ENCODE assay signal across 8 cellular contexts in genomic region chr9:96383165-96383939, GRCh38. TPM values are rescaled to one million over a fixed set of nuclear protein-coding genes. Genes with fewer than 3 reads are reported as not detected.
DNase-seq lines count a peak whose midpoint lies in the region; ATAC-seq and TF ChIP-seq lines count a peak whose summit lies in the region.

SLC35D2 (minus strand) TSS chr9:96383711; CDS start chr9:96383634, 77 bp downstream.

- H3K18ac ChIP-seq in IMR-90 (ENCODE audit: low read depth, low read length) = peak within 1 kb of the TSS; percentile 84

- H4K20me1 ChIP-seq in IMR-90 (ENCODE audit: insufficient read depth, low read length) = peaks cover 11% of the 10 kb centered on the region

- no peaks in the 10 kb centered on the region for H3K9me3 ChIP-seq in IMR-90 (ENCODE audit: control insufficient read depth, insufficient read depth, low read length)

- TF ChIP-seq CTCF in IMR-90 (conservative IDR thresholded peaks at IDR 0.05; ENCODE audit: low read depth, low read length) = no peak

- no peak within 1 kb of the TSS; the same call in 2 of the 3 replicates for H2BK15ac ChIP-seq in IMR-90 (ENCODE audit: low read depth, low read length)

- peak within 1 kb of the TSS; percentile 54 for H4K91ac ChIP-seq in IMR-90 (ENCODE audit: insufficient read depth, low read depth, low read length)

- peak within 1 kb of the TSS; percentile 62 to 68 for H4K8ac ChIP-seq in IMR-90 (ENCODE audit: low read depth in 2 of 2, low read length in 2 of 2)

- dilution Hi-C loops in IMR-90 (cut with HindIII; ENCODE audit: low sequenced_read_pairs, unreplicated experiment) = no loop called here

- H3K9ac ChIP-seq in IMR-90 (ENCODE audit: low read depth, low read length) = peak within 1 kb of the TSS; percentile 88

- H3K23ac ChIP-seq in IMR-90 (ENCODE audit: low read depth, low read length) = peak within 1 kb of the TSS; percentile 89

- H3K14ac ChIP-seq in IMR-90 (replicated peaks; ENCODE audit: low read depth, low read length) = peak within 1 kb of the TSS; percentile 94

- peaks cover 7% of the 10 kb centered on the region for H3K4me1 ChIP-seq in IMR-90 (ENCODE audit: control insufficient read depth, insufficient read depth, low read length)

- intact Hi-C loops in IMR-90 (cut with micrococcal nuclease) = loop anchor here (5.0 kb wide), 1 partner anchor 34 kb away; the partner anchor contains the start of gene ZNF367

- H3K56ac ChIP-seq in IMR-90 (ENCODE audit: extremely low read depth, insufficient read depth, low read length) = peak within 1 kb of the TSS; percentile 76

- 1% methylated on average over 33 of the region's 73 CpGs; no CpG with 5 or more reads in 1 of the 2 experiments for WGBS in IMR-90 (ENCODE audit: extremely low coverage in 2 of 2, insufficient read length in 1 of 2), 2 experiments

- peak within 1 kb of the TSS; percentile 80 for H3K4ac ChIP-seq in IMR-90 (ENCODE audit: low read depth, low read length)

- ATAC-seq in IMR-90 (ENCODE audit: low read depth) = peak; percentile 95

- peak within 1 kb of the TSS; percentile 88 for H4K5ac ChIP-seq in IMR-90 (ENCODE audit: low read depth, low read length)

- in situ Hi-C loops in IMR-90 (cut with MboI; ENCODE audit: low sequenced_read_pairs) = no loop called here

- POLR2A ChIA-PET in IMR-90 (lab: Charles Lee; ENCODE audit: unreplicated experiment) = no interaction called here

- H2AK9ac ChIP-seq in IMR-90 (replicated peaks; ENCODE audit: low read depth, low read length, poor library complexity) = peak within 1 kb of the TSS; percentile 81

- CTCF ChIA-PET in IMR-90 (lab: Yijun Ruan, JAX) = interaction anchor here (1.2 kb wide), 1 partner anchor 15 kb away, joined by 4 read pairs; no protein-coding TSS in a partner anchor

- H3K27ac ChIP-seq in IMR-90 (ENCODE audit: insufficient read depth, low read length) = peak within 1 kb of the TSS; percentile 46; the same call in 1 of the 2 replicates

- DNase-seq in DMS79 treated with DMSO at 0.1 percent for 48 hours (lab: John Stamatoyannopoulos, UW) = peak; percentile 1
- no peak for DNase-seq in DMS79 (lab: John Stamatoyannopoulos, UW)
- peak; percentile 32 for DNase-seq in IMR-90
- DNase-seq in activated gamma-delta T cell (lab: John Stamatoyannopoulos, UW) = peak; percentile 17
- peak; percentile 18 for DNase-seq in fibroblast of the conjunctiva (ENCODE audit: low read depth)
- DNase-seq in myocyte (ENCODE audit: low read depth) = peak; percentile 78
- peak; percentile 60 for DNase-seq in ureter (ENCODE audit: low spot score)
- DNase-seq in amniotic stem cell (lab: John Stamatoyannopoulos, UW) = no peak

- peak within 1 kb of the TSS; percentile 90 for H2AFZ ChIP-seq in IMR-90 (replicated peaks; ENCODE audit: low read length, poor library complexity)

- TF ChIP-seq RAD21 in IMR-90 (IDR thresholded peaks at IDR 0.05; ENCODE audit: low read length) = no peak

- peaks cover 6% of the 10 kb centered on the region; the same call in 1 of the 2 replicates for H3K9me1 ChIP-seq in IMR-90 (ENCODE audit: insufficient read depth, low read length)

- BruUV-seq in IMR-90 (replicated peaks; lab: Mats Ljungman, UMichigan) = no TSS peak

- H3K36me3 ChIP-seq in IMR-90 (ENCODE audit: control insufficient read depth, insufficient read depth, low read length) = no peaks in the 10 kb centered on the region

- H2AK5ac ChIP-seq in IMR-90 (ENCODE audit: low read depth, low read length) = peak within 1 kb of the TSS; percentile 11

- peaks cover 16 to 44% of the 10 kb centered on the region in 2 experiments for H3K79me1 ChIP-seq in IMR-90 (ENCODE audit: low read depth in 1 of 2, low read length in 2 of 2)

- H3K4me2 ChIP-seq in IMR-90 (ENCODE audit: low read depth, low read length) = peak within 1 kb of the TSS; percentile 93

- peak within 1 kb of the TSS; percentile 53 for H2BK5ac ChIP-seq in IMR-90 (ENCODE audit: low read depth, low read length, poor library complexity, severe bottlenecking)

- H3K27me3 ChIP-seq in IMR-90 (ENCODE audit: control insufficient read depth, insufficient read depth, low read length) = no peaks in the 10 kb centered on the region

- H2BK120ac ChIP-seq in IMR-90 (ENCODE audit: low read depth, low read length) = peak within 1 kb of the TSS; percentile 76

- no peak within 1 kb of the TSS for H2BK20ac ChIP-seq in IMR-90 (ENCODE audit: low read depth, low read length)

- TF ChIP-seq POLR2A in IMR-90 (IDR thresholded peaks at IDR 0.05; ENCODE audit: low read depth, low read length) = no peak

- H3K4me3 ChIP-seq in IMR-90 (ENCODE audit: insufficient read depth, low read depth, low read length) = peak within 1 kb of the TSS; percentile 91

TF ChIP-seq in IMR-90, 13 proteins besides CTCF, POLR2A, EP300 and RAD21:
- TF ChIP-seq MXI1 (IDR thresholded peaks at IDR 0.05; ENCODE audit: borderline replicate concordance, low read depth, low read length) = 0 out of 2 replicates have a peak, but pooled peaks have one; percentile 20
- no peak for TF ChIP-seq SMC3 (IDR thresholded peaks at IDR 0.05; ENCODE audit: low read depth, low read length)

RNA-seq across cellular contexts. Expression of gene SLC35D2, which starts in this region (rescaled TPM):
- total RNA-seq in IMR-90 (2012; rRNA removed) (9.7 and 11.4 TPM in 2 replicates), myocyte (14.5 and 14.7 TPM in 2 replicates), ureter (26.0 TPM)
- 10.0 and 11.8 TPM in 2 replicates for polyA plus RNA-seq in IMR-90 (2012; rRNA removed)
- polyA plus RNA-seq in IMR-90 (2012; cell fraction: cytosol; rRNA removed) = 4.5 and 4.6 TPM in 2 replicates
- polyA plus RNA-seq in IMR-90 (2012; cell fraction: nucleus; rRNA removed; ENCODE audit: low replicate concordance) = 2.9 and 11.8 TPM in 2 replicates
- polyA plus RNA-seq in myocyte (2012) = 8.3 TPM

Comparison
In these comparisons a context has a peak if more than half of its experiments do, and no peak if none do; other contexts are left out.
1. DNase-seq: peak in DMS79 treated with DMSO at 0.1 percent for 48 hours (single experiment), IMR-90 (single experiment), activated gamma-delta T cell (single experiment), fibroblast of the conjunctiva (single experiment), myocyte (single experiment) and ureter (single experiment); none in DMS79 (single experiment) and amniotic stem cell (single experiment).